28 cellular contexts compared by ENCODE assay signal in the genomic region with DNA sequence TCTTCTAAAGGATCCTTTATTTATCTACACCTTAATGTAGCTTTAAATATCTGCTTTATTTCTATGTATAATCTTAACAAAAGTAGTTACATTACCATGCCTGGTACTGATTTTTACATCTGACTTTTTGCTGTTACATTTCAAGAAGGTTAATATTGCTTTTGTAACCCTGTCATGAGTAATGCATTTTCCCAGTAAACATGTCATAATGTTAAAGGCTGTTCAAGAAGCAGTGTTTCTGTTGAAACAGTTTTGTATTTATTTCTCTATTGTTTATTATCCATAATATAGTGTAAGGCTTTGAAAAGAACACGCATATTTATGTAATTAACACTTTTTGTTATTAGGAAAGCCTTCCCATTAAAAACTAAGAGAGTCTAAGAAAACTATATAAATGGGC.
"Had no signal": no experiment of that assay in that cellular context is flagged by ENCODE, and none has a peak within 500 bp of the region (broad histone marks: within the 10 kb centered on the region; RNA-seq: fewer than 3 reads in every experiment).

No MANE protein-coding gene starts in this region.

- H3K36me3 ChIP-seq: cardiac muscle cell, esophagus muscularis mucosa, left ventricle myocardium inferior, sigmoid colon, stomach, transverse colon had no signal

- H3K4me1 Mint-ChIP-seq: activated CD4-positive, alpha-beta T cell treated with anti-CD3 and anti-CD28 coated beads for 36 hours; stimulated activated memory B cell treated with anti-CD40 and anti-IgM and Interleukin-4, amounts not matched to agents 10 μg/mL and 1 μg/mL and 100 μg/mL, for 72 hours had no signal

- H3K9me3 ChIP-seq: body of pancreas, esophagus muscularis mucosa, left ventricle myocardium inferior, psoas muscle, sigmoid colon, stomach, transverse colon had no signal

- H3K27me3 Mint-ChIP-seq: activated CD4-positive, alpha-beta T cell treated with anti-CD3 and anti-CD28 coated beads for 36 hours; activated naive CD8-positive, alpha-beta T cell; stimulated activated memory B cell treated with anti-CD40 and anti-IgM and Interleukin-4, amounts not matched to agents 10 μg/mL and 1 μg/mL and 100 μg/mL, for 72 hours had no signal

- H3K27me3 ChIP-seq: body of pancreas, cardiac muscle cell, esophagus muscularis mucosa, sigmoid colon, stomach, transverse colon had no signal

- H2AFZ ChIP-seq: parathyroid adenoma had no signal

- H3K79me2 ChIP-seq: parathyroid adenoma had no signal

- H3K36me3 Mint-ChIP-seq: activated naive CD8-positive, alpha-beta T cell; stimulated activated memory B cell treated with anti-CD40 and anti-IgM and Interleukin-4, amounts not matched to agents 10 μg/mL and 1 μg/mL and 100 μg/mL, for 72 hours had no signal

- H3K27ac ChIP-seq: body of pancreas, cardiac muscle cell, esophagus muscularis mucosa, left ventricle myocardium inferior, parathyroid adenoma, psoas muscle, sigmoid colon, stomach, transverse colon had no signal

- H3K4me3 Mint-ChIP-seq: activated CD4-positive, alpha-beta T cell treated with anti-CD3 and anti-CD28 coated beads for 36 hours; activated naive CD8-positive, alpha-beta T cell; activated T-cell treated with anti-CD3 and anti-CD28 coated beads, Interleukin-2, amount 50 U/mL, for 72 hours; endodermal cell; nephron; stimulated activated memory B cell treated with anti-CD40 and anti-IgM and Interleukin-4, amounts not matched to agents 10 μg/mL and 1 μg/mL and 100 μg/mL, for 72 hours had no signal

- DNase-seq: activated CD4-positive, alpha-beta T cell treated with anti-CD3 and anti-CD28 coated beads for 36 hours; activated CD4-positive, CD25-positive, alpha-beta regulatory T cell; activated naive CD4-positive, alpha-beta T cell; activated T-cell treated with anti-CD3 and anti-CD28 coated beads for 4 hours; activated T-cell treated with anti-CD3 and anti-CD28 coated beads, Interleukin-2, amount 50 U/mL, for 72 hours; aorta; body of pancreas; cortex of kidney; endodermal cell; foreskin melanocyte; glutamatergic neuron; left ventricle myocardium inferior; occipital lobe; psoas muscle; sigmoid colon; small intestine; stimulated activated CD4-positive, alpha-beta T cell treated with anti-CD3 and anti-CD28 coated beads, Interleukin-4, amount 100 ng/mL, for 24 hours; stimulated activated CD8-positive, alpha-beta memory T cell treated with anti-CD3 and anti-CD28 coated beads, Interleukin-4, amount 100 ng/mL, for 48 hours; stomach; transverse colon had no signal

- H3K9me3 Mint-ChIP-seq: endodermal cell; nephron; stimulated activated memory B cell treated with anti-CD40 and anti-IgM and Interleukin-4, amounts not matched to agents 10 μg/mL and 1 μg/mL and 100 μg/mL, for 72 hours had no signal

- H3K9ac ChIP-seq: parathyroid adenoma had no signal

- ATAC-seq: activated CD4-positive, alpha-beta T cell treated with anti-CD3 and anti-CD28 coated beads for 36 hours; activated T-cell treated with anti-CD3 and anti-CD28 coated beads, Interleukin-2, amount 50 U/mL, for 72 hours; body of pancreas; psoas muscle; stimulated activated memory B cell treated with anti-CD40 and anti-IgM and Interleukin-4, amounts not matched to agents 10 μg/mL and 1 μg/mL and 100 μg/mL, for 72 hours had no signal

- H3K4me1 ChIP-seq: body of pancreas, left ventricle myocardium inferior, parathyroid adenoma, sigmoid colon, stomach, transverse colon had no signal

- H3K4me3 ChIP-seq: body of pancreas, cardiac muscle cell, esophagus muscularis mucosa, left ventricle myocardium inferior, lung, psoas muscle, sigmoid colon, stomach, transverse colon had no signal

- H3K27ac Mint-ChIP-seq: activated CD4-positive, alpha-beta T cell treated with anti-CD3 and anti-CD28 coated beads for 36 hours; activated naive CD8-positive, alpha-beta T cell; activated T-cell treated with anti-CD3 and anti-CD28 coated beads, Interleukin-2, amount 50 U/mL, for 72 hours; endodermal cell; nephron; stimulated activated memory B cell treated with anti-CD40 and anti-IgM and Interleukin-4, amounts not matched to agents 10 μg/mL and 1 μg/mL and 100 μg/mL, for 72 hours had no signal

- FAIRE-seq: islet of Langerhans, small intestine had no signal
